26 cellular contexts compared by ENCODE assay signal in genomic region chr6:169169941-169170582, GRCh38.
A peak's percentile ranks its signal among the peaks of the same experiment; 100 is the strongest.
DNase-seq lines count a peak whose midpoint lies in the region; ATAC-seq and TF ChIP-seq lines count a peak whose summit lies in the region.
"Had no signal": no experiment of that assay in that cellular context is flagged by ENCODE, and none has a peak within 500 bp of the region (broad histone marks: within the 10 kb centered on the region; RNA-seq: fewer than 3 reads in every experiment).

No MANE protein-coding gene starts in this region.

- no peak for TF ChIP-seq CTCF in right atrium auricular region (IDR thresholded peaks at IDR 0.05)
- TF ChIP-seq CTCF in heart right ventricle (IDR thresholded peaks at IDR 0.05): no peak
- TF ChIP-seq CTCF in ascending aorta (IDR thresholded peaks at IDR 0.05): no peak
- TF ChIP-seq CTCF in neural crest cell (conservative IDR thresholded peaks at IDR 0.05): no peak

- no peaks in the 10 kb centered on the region for H3K9me3 Mint-ChIP-seq in neural crest cell
- H3K9me3 Mint-ChIP-seq: activated naive CD4-positive, alpha-beta T cell treated with anti-CD3 and anti-CD28 coated beads, Interleukin-2, amount 50 U/mL, for 24 hours; activated T-helper 1 cell treated with anti-CD3 and anti-CD28 coated beads, Interleukin-12 subunit alpha, Interleukin-12 subunit beta, Interleukin-2, Interleukin-4 antibody, amounts not matched to agents 30 ng/mL and 10 ng/mL and 1 ng/mL, durations not matched to agents 14 hours and 24 hours and 36 hours; mesothelial cell of epicardium; natural killer cell; stimulated activated naive CD8-positive, alpha-beta T cell treated with anti-CD3 and anti-CD28 coated beads, Interleukin-15, Interleukin-2, amounts not matched to agents 100 ng/mL and 50 ng/mL, for 24 hours had no signal

- H3K27me3 Mint-ChIP-seq in neural crest cell (ENCODE audit: low read depth): no peaks in the 10 kb centered on the region
- H3K27me3 Mint-ChIP-seq: activated naive CD4-positive, alpha-beta T cell treated with anti-CD3 and anti-CD28 coated beads, Interleukin-2, amount 50 U/mL, for 24 hours; stimulated activated naive CD8-positive, alpha-beta T cell treated with anti-CD3 and anti-CD28 coated beads, Interleukin-15, Interleukin-2, amounts not matched to agents 100 ng/mL and 50 ng/mL, for 24 hours had no signal

- H3K4me1 ChIP-seq in right atrium auricular region: peaks cover 0 to 16% of the 10 kb centered on the region in 2 donors
- peaks cover 0 to 15% (median 5%) of the 10 kb centered on the region in 9 donors for H3K4me1 ChIP-seq in heart right ventricle
- H3K4me1 ChIP-seq in ascending aorta: peaks cover 12 to 70% of the 10 kb centered on the region in 2 donors
- H3K4me1 ChIP-seq: parathyroid adenoma, right lobe of liver had no signal

- no peaks in the 10 kb centered on the region for H3K9me3 ChIP-seq in right atrium auricular region
- H3K9me3 ChIP-seq in heart right ventricle: no peaks in the 10 kb centered on the region
- no peaks in the 10 kb centered on the region for H3K9me3 ChIP-seq in ascending aorta
- H3K9me3 ChIP-seq: right lobe of liver, tibial nerve had no signal

- H3K4me1 Mint-ChIP-seq in neural crest cell: peaks cover 5% of the 10 kb centered on the region
- H3K4me1 Mint-ChIP-seq: activated naive CD4-positive, alpha-beta T cell treated with anti-CD3 and anti-CD28 coated beads, Interleukin-2, amount 50 U/mL, for 24 hours; natural killer cell had no signal

- H3K36me3 ChIP-seq in right atrium auricular region: no peaks in the 10 kb centered on the region
- H3K36me3 ChIP-seq in heart right ventricle: no peaks in the 10 kb centered on the region
- H3K36me3 ChIP-seq in ascending aorta: no peaks in the 10 kb centered on the region
- H3K36me3 ChIP-seq: cardiac muscle cell, right lobe of liver, tibial nerve had no signal

- H3K27me3 ChIP-seq in right atrium auricular region (no peaks in the 10 kb centered on the region), heart right ventricle (peaks cover 0 to 7% (median 0%) of the 10 kb centered on the region in 7 donors), ascending aorta (no peaks in the 10 kb centered on the region)
- H3K27me3 ChIP-seq: cardiac muscle cell, right lobe of liver, tibial nerve had no signal

- DNase-seq in right atrium auricular region (ENCODE audit: low spot score): no peak
- no peak for DNase-seq in heart right ventricle
- peak in 1 of 2 donors; percentile 68 for DNase-seq in ascending aorta (ENCODE audit: low spot score in 2 of 2)
- no peak for DNase-seq in neural crest cell (ENCODE audit: low read depth, low spot score)
- DNase-seq in A172 (ENCODE audit: low spot score): no peak
- no peak for DNase-seq in NCI-H510A (lab: John Stamatoyannopoulos, UW)
- DNase-seq: ACHN, dermis blood vessel endothelial cell, HCEC 1CT, natural killer cell, NCI-H1048, NCI-H187 treated with DMSO at 0.1 percent for 48 hours, RPMI8226, T-helper 2 cell had no signal

- peak overlapping the region; percentile 72 to 80 for H3K27ac ChIP-seq in right atrium auricular region
- peak overlapping the region in 4 of 10 donors; percentile 74 to 88 (median 84) for H3K27ac ChIP-seq in heart right ventricle
- peak overlapping the region; percentile 87 to 95 for H3K27ac ChIP-seq in ascending aorta
- H3K27ac ChIP-seq: cardiac muscle cell, HL-60, parathyroid adenoma, right lobe of liver had no signal

- no peak overlapping the region for H3K4me3 Mint-ChIP-seq in neural crest cell
- H3K4me3 Mint-ChIP-seq: activated naive CD4-positive, alpha-beta T cell treated with anti-CD3 and anti-CD28 coated beads, Interleukin-2, amount 50 U/mL, for 24 hours; activated T-helper 1 cell treated with anti-CD3 and anti-CD28 coated beads, Interleukin-12 subunit alpha, Interleukin-12 subunit beta, Interleukin-2, Interleukin-4 antibody, amounts not matched to agents 30 ng/mL and 10 ng/mL and 1 ng/mL, durations not matched to agents 14 hours and 24 hours and 36 hours; mesothelial cell of epicardium; natural killer cell; stimulated activated naive CD8-positive, alpha-beta T cell treated with anti-CD3 and anti-CD28 coated beads, Interleukin-15, Interleukin-2, amounts not matched to agents 100 ng/mL and 50 ng/mL, for 24 hours had no signal

- H3K36me3 Mint-ChIP-seq in neural crest cell (ENCODE audit: low read depth): no peaks in the 10 kb centered on the region
- H3K36me3 Mint-ChIP-seq: activated naive CD4-positive, alpha-beta T cell treated with anti-CD3 and anti-CD28 coated beads, Interleukin-2, amount 50 U/mL, for 24 hours; mesothelial cell of epicardium; natural killer cell had no signal

- H3K4me3 ChIP-seq in right atrium auricular region (no peak overlapping the region), heart right ventricle (no peak overlapping the region), ascending aorta (peak overlapping the region in 1 of 2 donors; percentile 13)
- H3K4me3 ChIP-seq: cardiac muscle cell, right lobe of liver, tibial nerve had no signal

- intact Hi-C loops in heart right ventricle (cut with DNase I): no loop called here
- intact Hi-C loops in ascending aorta (cut with DNase I): loop anchor here (2.0 to 10.0 kb wide), 3 partner anchors 123 to 1625 kb away; no protein-coding TSS in a partner anchor

- peak overlapping the region; percentile 15 for H3K27ac Mint-ChIP-seq in neural crest cell (ENCODE audit: unreplicated experiment)
- H3K27ac Mint-ChIP-seq: activated naive CD4-positive, alpha-beta T cell treated with anti-CD3 and anti-CD28 coated beads, Interleukin-2, amount 50 U/mL, for 24 hours; activated T-helper 1 cell treated with anti-CD3 and anti-CD28 coated beads, Interleukin-12 subunit alpha, Interleukin-12 subunit beta, Interleukin-2, Interleukin-4 antibody, amounts not matched to agents 30 ng/mL and 10 ng/mL and 1 ng/mL, durations not matched to agents 14 hours and 24 hours and 36 hours; mesothelial cell of epicardium; natural killer cell; stimulated activated naive CD8-positive, alpha-beta T cell treated with anti-CD3 and anti-CD28 coated beads, Interleukin-15, Interleukin-2, amounts not matched to agents 100 ng/mL and 50 ng/mL, for 24 hours had no signal

- 82% methylated on average over 16 of the region's 16 CpGs for WGBS in heart right ventricle, 2 donors

- ATAC-seq in heart right ventricle: no peak
- ATAC-seq in GM21447 (IDR thresholded peaks at IDR 0.05; ENCODE audit: unreplicated experiment): no peak
- ATAC-seq in HG02973 (IDR thresholded peaks at IDR 0.05; ENCODE audit: unreplicated experiment): no peak
- ATAC-seq: natural killer cell, SK-N-SH treated with all-trans-retinoic acid at 6 μM for 48 hours had no signal
